ENCODE assay signal across 8 cellular contexts in the genomic region with DNA sequence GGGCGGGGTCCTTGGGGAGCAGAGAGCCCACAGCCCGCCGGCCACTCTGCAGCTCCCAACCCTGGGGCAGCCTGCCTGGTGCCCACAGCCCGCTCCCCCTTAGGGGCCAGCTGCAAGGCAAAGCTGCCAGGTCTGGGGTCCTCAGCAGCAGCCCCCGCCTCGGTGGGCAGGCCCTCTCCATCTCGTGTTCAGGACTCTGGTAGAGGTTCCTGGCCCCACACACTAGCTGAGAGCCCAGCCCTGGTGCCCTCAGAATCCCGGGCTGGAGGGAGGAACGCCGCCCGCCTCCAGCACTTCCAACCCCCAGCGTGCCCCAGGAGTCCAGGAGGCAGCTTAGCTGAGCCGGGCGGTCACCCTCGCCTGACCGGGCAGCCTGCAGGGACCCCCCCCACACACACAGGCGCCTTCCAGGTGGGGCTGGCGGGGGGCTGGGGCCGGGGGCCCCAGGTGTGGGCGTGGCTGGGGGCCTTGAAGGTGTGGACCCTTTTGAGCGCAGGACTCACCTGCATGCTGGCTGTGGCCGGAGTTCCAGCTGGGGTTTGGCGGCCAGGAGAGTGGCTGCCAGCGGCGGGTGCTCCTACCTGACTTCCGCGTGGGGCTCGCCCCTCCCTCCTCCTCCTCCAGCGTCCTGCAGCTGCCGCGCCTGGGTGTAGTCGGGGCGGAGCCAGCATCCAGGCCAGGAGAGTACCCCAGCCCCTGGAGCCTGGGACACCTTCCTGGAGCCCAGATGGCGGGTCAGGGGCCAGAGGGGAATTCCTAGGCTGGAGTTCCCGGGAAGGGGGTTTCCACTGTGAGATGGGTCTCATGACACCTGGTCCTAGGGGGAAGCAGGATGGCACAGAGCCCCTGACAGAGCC. TPM values are rescaled to one million over a fixed set of nuclear protein-coding genes. Genes with fewer than 3 reads are reported as not detected.
DNase-seq lines count a peak whose midpoint lies in the region; ATAC-seq and TF ChIP-seq lines count a peak whose summit lies in the region.

A gene with protein sequence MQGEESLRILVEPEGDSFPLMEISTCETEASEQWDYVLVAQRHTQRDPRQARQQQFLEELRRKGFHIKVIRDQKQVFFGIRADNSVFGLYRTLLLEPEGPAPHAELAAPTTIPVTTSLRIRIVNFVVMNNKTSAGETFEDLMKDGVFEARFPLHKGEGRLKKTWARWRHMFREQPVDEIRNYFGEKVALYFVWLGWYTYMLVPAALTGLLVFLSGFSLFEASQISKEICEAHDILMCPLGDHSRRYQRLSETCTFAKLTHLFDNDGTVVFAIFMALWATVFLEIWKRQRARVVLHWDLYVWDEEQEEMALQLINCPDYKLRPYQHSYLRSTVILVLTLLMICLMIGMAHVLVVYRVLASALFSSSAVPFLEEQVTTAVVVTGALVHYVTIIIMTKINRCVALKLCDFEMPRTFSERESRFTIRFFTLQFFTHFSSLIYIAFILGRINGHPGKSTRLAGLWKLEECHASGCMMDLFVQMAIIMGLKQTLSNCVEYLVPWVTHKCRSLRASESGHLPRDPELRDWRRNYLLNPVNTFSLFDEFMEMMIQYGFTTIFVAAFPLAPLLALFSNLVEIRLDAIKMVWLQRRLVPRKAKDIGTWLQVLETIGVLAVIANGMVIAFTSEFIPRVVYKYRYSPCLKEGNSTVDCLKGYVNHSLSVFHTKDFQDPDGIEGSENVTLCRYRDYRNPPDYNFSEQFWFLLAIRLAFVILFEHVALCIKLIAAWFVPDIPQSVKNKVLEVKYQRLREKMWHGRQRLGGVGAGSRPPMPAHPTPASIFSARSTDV (minus strand): TSS at position 594 of the 857 bp plus-strand sequence. CDS start 85 bp downstream, at position 509.

- H3K79me2 ChIP-seq in hepatocyte, result no peaks in the 10 kb centered on the region

- no peaks in the 10 kb centered on the region for H3K9me2 ChIP-seq in hepatocyte (replicated peaks; ENCODE audit: insufficient read depth)

- peak within 1 kb of the TSS; percentile 87 for H3K4me2 ChIP-seq in hepatocyte

- ATAC-seq in Right ventricle myocardium superior (ENCODE audit: poor library complexity) (no peak), heart right ventricle (no peak)

- no peaks in the 10 kb centered on the region for H4K20me1 ChIP-seq in hepatocyte (ENCODE audit: insufficient read depth, poor library complexity, severe bottlenecking)

- peak; percentile 43 for DNase-seq in Right ventricle myocardium superior
- no peak for DNase-seq in heart right ventricle
- peak; percentile 63 for DNase-seq in NCI-H2029 (lab: John Stamatoyannopoulos, UW)
- peak; percentile 55 to 58 for DNase-seq in activated CD4-positive, alpha-beta T cell treated with anti-CD3 and anti-CD28 coated beads, Interleukin-2, amount 50 U/mL, for 4 hours
- DNase-seq in hepatocyte (ENCODE audit: low spot score), result peak; percentile 84
- DNase-seq in stimulated activated CD4-positive, alpha-beta T cell treated with anti-CD3 and anti-CD28 coated beads, Interleukin-4, amount 100 ng/mL, for 4 hours, result peak; percentile 55 to 61
- DNase-seq in Kasumi-1 (lab: John Stamatoyannopoulos, UW), result no peak
- DNase-seq in NCI-H1694 (lab: John Stamatoyannopoulos, UW), result no peak

- peak within 1 kb of the TSS in 1 of 10 donors; percentile 44 for H3K27ac ChIP-seq in heart right ventricle
- H3K27ac ChIP-seq in hepatocyte, result peak within 1 kb of the TSS; percentile 70

- no peaks in the 10 kb centered on the region for H3K36me3 ChIP-seq in heart right ventricle
- no peaks in the 10 kb centered on the region for H3K36me3 ChIP-seq in hepatocyte (replicated peaks; ENCODE audit: insufficient read depth, low read depth)

- H2AFZ ChIP-seq in hepatocyte, result peak within 1 kb of the TSS; percentile 41

- intact Hi-C loops in Right ventricle myocardium superior (cut with DNase I) (no loop called here), heart right ventricle (cut with DNase I) (loop anchor here in 1 of 10 donors (10.0 kb wide), 1 partner anchor 77 kb away; a partner anchor contains a TSS)

- H3K27me3 ChIP-seq in heart right ventricle (peaks cover 4 to 55% (median 32%) of the 10 kb centered on the region in 7 donors), hepatocyte (no peaks in the 10 kb centered on the region)

- H3K4me3 ChIP-seq in heart right ventricle, result peak within 1 kb of the TSS in 1 of 10 donors; percentile 46
- peak within 1 kb of the TSS; percentile 60 for H3K4me3 ChIP-seq in hepatocyte

- peaks cover 0 to 13% (median 3%) of the 10 kb centered on the region in 9 donors for H3K4me1 ChIP-seq in heart right ventricle
- peaks cover 27% of the 10 kb centered on the region for H3K4me1 ChIP-seq in hepatocyte (ENCODE audit: insufficient read depth)

- no peaks in the 10 kb centered on the region for H3K9me3 ChIP-seq in heart right ventricle
- no peaks in the 10 kb centered on the region for H3K9me3 ChIP-seq in hepatocyte (ENCODE audit: low read depth)

- 13% methylated on average over 31 to 35 of the region's 35 CpGs for WGBS in heart right ventricle, 2 donors
- WGBS in hepatocyte (ENCODE audit: low lambda C conversion rate, missing lambda C conversion rate), result 34% methylated on average over 30 of the region's 35 CpGs

- TF ChIP-seq CTCF in heart right ventricle (IDR thresholded peaks at IDR 0.05) (no peak), hepatocyte (IDR thresholded peaks at IDR 0.05; ENCODE audit: poor library complexity) (no peak)

RNA-seq across cellular contexts. Expression of the gene that starts here (rescaled TPM):
- 0.08 TPM for total RNA-seq in Right ventricle myocardium superior
- 1 to 10 TPM in 1 of 10 donors, under 1 TPM in 5, not detected in 4; 0.05 to 2.3 (median 0.19) TPM for total RNA-seq in heart right ventricle
- polyA plus RNA-seq in heart right ventricle, result under 1 TPM; 0.13 to 0.37 TPM
- total RNA-seq in hepatocyte, result 19.5 and 21.2 TPM in 2 replicates
- 34.9 and 35.7 TPM in 2 replicates for polyA plus RNA-seq in hepatocyte

Comparison
In these comparisons a context has a peak if more than half of its experiments do, and no peak if none do; other contexts are left out.
1. RNA of the gene that starts here (polyA plus RNA-seq): 34.9 to 35.7 TPM in hepatocyte; 0.13 to 0.37 TPM in heart right ventricle; every median in the first group is over 10 times any median in the second.
2. Peak in DNase-seq in Right ventricle myocardium superior; RNA of the gene not detected or under 1 TPM.
3. DNase-seq: peak in NCI-H2029 (single experiment), activated CD4-positive, alpha-beta T cell treated with anti-CD3 and anti-CD28 coated beads, Interleukin-2, amount 50 U/mL, for 4 hours (2 of 2), hepatocyte (single experiment) and stimulated activated CD4-positive, alpha-beta T cell treated with anti-CD3 and anti-CD28 coated beads, Interleukin-4, amount 100 ng/mL, for 4 hours (2 of 2); none in heart right ventricle (0 of 2), Kasumi-1 (0 of 2) and NCI-H1694 (single experiment).